In the genomic region with DNA sequence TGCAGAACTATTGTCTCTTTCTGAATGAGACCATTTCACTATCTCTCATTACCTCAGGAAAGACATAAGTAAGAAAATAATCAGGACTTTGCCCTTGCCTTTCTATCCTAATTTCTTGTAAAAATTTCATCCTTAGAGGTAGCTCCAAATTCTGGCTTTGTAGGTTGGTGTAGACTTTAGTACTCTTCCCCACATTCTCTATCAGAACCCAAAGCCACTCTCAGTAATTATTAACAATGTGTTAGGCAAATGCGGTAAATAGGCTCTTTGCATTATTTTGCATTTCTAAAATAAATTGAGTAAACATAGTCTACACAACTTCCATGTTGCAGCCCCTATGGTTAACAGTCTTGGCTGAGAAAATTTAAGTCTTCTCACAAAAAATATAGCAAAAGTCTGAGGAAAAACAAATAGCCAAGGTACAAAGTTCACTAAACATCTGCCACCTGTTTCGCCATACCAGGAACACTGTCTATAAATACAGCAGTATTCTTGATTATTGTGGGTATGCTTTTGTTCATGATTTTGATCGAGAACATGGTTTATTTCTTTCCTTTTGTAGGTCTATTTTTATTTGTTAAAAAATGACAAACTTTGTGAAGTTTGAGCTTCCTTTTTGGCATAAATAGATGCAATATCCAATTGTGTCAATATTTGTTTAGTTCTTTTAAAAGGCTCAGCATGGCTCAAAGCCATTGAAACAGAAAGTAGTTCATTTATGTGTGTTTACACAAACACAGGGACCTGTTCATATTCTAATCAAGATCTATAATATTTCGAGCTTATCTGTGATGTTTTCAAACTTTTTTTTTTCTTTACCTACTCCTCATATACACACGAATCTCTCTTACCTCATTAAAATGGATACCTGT, we compare ENCODE assay signal across 1 cellular context.
TF ChIP-seq lines count a peak whose summit lies in the region.

No MANE protein-coding gene starts in this region.

TF ChIP-seq in GM12878, 131 proteins besides CTCF, POLR2A, EP300 and RAD21:
- TF ChIP-seq, protein P1, sequence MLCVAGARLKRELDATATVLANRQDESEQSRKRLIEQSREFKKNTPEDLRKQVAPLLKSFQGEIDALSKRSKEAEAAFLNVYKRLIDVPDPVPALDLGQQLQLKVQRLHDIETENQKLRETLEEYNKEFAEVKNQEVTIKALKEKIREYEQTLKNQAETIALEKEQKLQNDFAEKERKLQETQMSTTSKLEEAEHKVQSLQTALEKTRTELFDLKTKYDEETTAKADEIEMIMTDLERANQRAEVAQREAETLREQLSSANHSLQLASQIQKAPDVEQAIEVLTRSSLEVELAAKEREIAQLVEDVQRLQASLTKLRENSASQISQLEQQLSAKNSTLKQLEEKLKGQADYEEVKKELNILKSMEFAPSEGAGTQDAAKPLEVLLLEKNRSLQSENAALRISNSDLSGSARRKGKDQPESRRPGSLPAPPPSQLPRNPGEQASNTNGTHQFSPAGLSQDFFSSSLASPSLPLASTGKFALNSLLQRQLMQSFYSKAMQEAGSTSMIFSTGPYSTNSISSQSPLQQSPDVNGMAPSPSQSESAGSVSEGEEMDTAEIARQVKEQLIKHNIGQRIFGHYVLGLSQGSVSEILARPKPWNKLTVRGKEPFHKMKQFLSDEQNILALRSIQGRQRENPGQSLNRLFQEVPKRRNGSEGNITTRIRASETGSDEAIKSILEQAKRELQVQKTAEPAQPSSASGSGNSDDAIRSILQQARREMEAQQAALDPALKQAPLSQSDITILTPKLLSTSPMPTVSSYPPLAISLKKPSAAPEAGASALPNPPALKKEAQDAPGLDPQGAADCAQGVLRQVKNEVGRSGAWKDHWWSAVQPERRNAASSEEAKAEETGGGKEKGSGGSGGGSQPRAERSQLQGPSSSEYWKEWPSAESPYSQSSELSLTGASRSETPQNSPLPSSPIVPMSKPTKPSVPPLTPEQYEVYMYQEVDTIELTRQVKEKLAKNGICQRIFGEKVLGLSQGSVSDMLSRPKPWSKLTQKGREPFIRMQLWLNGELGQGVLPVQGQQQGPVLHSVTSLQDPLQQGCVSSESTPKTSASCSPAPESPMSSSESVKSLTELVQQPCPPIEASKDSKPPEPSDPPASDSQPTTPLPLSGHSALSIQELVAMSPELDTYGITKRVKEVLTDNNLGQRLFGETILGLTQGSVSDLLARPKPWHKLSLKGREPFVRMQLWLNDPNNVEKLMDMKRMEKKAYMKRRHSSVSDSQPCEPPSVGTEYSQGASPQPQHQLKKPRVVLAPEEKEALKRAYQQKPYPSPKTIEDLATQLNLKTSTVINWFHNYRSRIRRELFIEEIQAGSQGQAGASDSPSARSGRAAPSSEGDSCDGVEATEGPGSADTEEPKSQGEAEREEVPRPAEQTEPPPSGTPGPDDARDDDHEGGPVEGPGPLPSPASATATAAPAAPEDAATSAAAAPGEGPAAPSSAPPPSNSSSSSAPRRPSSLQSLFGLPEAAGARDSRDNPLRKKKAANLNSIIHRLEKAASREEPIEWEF (IDR thresholded peaks at IDR 0.05; ENCODE audit: insufficient replicate concordance, low read depth, low read length): no peak
- TF ChIP-seq MXI1 (IDR thresholded peaks at IDR 0.05; ENCODE audit: low read depth, low read length) (no peak), BCL11A (IDR thresholded peaks at IDR 0.05; ENCODE audit: low read depth, low read length) (no peak), HCFC1 (IDR thresholded peaks at IDR 0.05; ENCODE audit: low read length) (no peak), YBX1 (IDR thresholded peaks at IDR 0.05) (no peak), CBX3 (IDR thresholded peaks at IDR 0.05; ENCODE audit: borderline replicate concordance, low read depth) (no peak), ETV6 (conservative IDR thresholded peaks at IDR 0.05 in 1 of 2, IDR thresholded peaks at IDR 0.05 in 1 of 2; ENCODE audit: borderline replicate concordance in 1 of 2, low read depth in 1 of 2) (no peak), PKNOX1 (IDR thresholded peaks at IDR 0.05) (no peak), STAT3 (IDR thresholded peaks at IDR 0.05; ENCODE audit: low read depth, low read length) (no peak), JUND (IDR thresholded peaks at IDR 0.05; ENCODE audit: low read depth, low read length) (no peak), PRDM15 (CRISPR knock-in tag; IDR thresholded peaks at IDR 0.05) (no peak), HDGF (IDR thresholded peaks at IDR 0.05) (no peak), MTA3 (IDR thresholded peaks at IDR 0.05; ENCODE audit: borderline replicate concordance, low read length) (no peak), EGR1 (IDR thresholded peaks at IDR 0.05; ENCODE audit: borderline replicate concordance in 1 of 2, low read depth in 2 of 2, low read length in 2 of 2) (no peak), RUNX3 (IDR thresholded peaks at IDR 0.05; ENCODE audit: low read length) (no peak)
- TF ChIP-seq, protein P2, sequence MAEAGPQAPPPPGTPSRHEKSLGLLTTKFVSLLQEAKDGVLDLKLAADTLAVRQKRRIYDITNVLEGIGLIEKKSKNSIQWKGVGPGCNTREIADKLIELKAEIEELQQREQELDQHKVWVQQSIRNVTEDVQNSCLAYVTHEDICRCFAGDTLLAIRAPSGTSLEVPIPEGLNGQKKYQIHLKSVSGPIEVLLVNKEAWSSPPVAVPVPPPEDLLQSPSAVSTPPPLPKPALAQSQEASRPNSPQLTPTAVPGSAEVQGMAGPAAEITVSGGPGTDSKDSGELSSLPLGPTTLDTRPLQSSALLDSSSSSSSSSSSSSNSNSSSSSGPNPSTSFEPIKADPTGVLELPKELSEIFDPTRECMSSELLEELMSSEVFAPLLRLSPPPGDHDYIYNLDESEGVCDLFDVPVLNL (IDR thresholded peaks at IDR 0.05; ENCODE audit: low read depth, low read length): no peak
- TF ChIP-seq, protein P3, sequence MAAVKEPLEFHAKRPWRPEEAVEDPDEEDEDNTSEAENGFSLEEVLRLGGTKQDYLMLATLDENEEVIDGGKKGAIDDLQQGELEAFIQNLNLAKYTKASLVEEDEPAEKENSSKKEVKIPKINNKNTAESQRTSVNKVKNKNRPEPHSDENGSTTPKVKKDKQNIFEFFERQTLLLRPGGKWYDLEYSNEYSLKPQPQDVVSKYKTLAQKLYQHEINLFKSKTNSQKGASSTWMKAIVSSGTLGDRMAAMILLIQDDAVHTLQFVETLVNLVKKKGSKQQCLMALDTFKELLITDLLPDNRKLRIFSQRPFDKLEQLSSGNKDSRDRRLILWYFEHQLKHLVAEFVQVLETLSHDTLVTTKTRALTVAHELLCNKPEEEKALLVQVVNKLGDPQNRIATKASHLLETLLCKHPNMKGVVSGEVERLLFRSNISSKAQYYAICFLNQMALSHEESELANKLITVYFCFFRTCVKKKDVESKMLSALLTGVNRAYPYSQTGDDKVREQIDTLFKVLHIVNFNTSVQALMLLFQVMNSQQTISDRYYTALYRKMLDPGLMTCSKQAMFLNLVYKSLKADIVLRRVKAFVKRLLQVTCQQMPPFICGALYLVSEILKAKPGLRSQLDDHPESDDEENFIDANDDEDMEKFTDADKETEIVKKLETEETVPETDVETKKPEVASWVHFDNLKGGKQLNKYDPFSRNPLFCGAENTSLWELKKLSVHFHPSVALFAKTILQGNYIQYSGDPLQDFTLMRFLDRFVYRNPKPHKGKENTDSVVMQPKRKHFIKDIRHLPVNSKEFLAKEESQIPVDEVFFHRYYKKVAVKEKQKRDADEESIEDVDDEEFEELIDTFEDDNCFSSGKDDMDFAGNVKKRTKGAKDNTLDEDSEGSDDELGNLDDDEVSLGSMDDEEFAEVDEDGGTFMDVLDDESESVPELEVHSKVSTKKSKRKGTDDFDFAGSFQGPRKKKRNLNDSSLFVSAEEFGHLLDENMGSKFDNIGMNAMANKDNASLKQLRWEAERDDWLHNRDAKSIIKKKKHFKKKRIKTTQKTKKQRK (IDR thresholded peaks at IDR 0.05; ENCODE audit: low read depth, low read length): no peak
- TF ChIP-seq, protein P4, sequence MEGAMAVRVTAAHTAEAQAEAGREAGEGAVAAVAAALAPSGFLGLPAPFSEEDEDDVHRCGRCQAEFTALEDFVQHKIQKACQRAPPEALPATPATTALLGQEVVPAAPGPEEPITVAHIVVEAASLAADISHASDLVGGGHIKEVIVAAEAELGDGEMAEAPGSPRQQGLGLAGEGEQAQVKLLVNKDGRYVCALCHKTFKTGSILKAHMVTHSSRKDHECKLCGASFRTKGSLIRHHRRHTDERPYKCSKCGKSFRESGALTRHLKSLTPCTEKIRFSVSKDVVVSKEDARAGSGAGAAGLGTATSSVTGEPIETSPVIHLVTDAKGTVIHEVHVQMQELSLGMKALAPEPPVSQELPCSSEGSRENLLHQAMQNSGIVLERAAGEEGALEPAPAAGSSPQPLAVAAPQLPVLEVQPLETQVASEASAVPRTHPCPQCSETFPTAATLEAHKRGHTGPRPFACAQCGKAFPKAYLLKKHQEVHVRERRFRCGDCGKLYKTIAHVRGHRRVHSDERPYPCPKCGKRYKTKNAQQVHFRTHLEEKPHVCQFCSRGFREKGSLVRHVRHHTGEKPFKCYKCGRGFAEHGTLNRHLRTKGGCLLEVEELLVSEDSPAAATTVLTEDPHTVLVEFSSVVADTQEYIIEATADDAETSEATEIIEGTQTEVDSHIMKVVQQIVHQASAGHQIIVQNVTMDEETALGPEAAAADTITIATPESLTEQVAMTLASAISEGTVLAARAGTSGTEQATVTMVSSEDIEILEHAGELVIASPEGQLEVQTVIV (IDR thresholded peaks at IDR 0.05; ENCODE audit: borderline replicate concordance, partially characterized antibody): no peak
- TF ChIP-seq, protein P5, sequence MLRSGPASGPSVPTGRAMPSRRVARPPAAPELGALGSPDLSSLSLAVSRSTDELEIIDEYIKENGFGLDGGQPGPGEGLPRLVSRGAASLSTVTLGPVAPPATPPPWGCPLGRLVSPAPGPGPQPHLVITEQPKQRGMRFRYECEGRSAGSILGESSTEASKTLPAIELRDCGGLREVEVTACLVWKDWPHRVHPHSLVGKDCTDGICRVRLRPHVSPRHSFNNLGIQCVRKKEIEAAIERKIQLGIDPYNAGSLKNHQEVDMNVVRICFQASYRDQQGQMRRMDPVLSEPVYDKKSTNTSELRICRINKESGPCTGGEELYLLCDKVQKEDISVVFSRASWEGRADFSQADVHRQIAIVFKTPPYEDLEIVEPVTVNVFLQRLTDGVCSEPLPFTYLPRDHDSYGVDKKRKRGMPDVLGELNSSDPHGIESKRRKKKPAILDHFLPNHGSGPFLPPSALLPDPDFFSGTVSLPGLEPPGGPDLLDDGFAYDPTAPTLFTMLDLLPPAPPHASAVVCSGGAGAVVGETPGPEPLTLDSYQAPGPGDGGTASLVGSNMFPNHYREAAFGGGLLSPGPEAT (IDR thresholded peaks at IDR 0.05; ENCODE audit: low read depth): no peak
TF ChIP-seq in GM12878: peak in this region for 0.
